In the genomic region with DNA sequence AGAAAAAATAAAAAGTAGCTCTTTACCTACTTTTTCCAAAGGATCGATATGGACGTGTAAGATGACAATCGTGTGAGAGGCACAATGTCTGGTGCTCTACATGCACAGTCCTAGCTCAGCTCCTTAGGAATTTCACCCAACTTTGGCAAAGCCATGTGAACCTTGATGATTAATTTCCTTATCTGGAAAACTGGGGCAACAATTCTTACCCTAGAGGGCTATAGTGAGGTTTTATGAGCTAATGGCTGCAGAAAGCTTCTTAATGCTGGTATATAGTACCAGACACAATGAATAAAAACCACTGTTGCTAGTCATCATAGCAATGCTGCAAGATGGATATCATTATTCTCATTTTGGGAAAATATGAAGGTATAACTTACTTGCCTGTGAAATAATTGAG, we compare ENCODE assay signal across 14 cellular contexts.
"Had no signal": no experiment of that assay in that cellular context is flagged by ENCODE, and none has a peak within 500 bp of the region (broad histone marks: within the 10 kb centered on the region; RNA-seq: fewer than 3 reads in every experiment).

No MANE protein-coding gene starts in this region.

- H3K27ac ChIP-seq: body of pancreas, dorsolateral prefrontal cortex, esophagus squamous epithelium, gastrocnemius medialis, hepatocyte, ovary, upper lobe of left lung, VCaP had no signal

- ATAC-seq: body of pancreas, gastrocnemius medialis had no signal

- H3K4me1 ChIP-seq: upper lobe of left lung had no signal

- H3K4me3 ChIP-seq: body of pancreas, dorsolateral prefrontal cortex, esophagus squamous epithelium, gastrocnemius medialis, hepatocyte, ovary, upper lobe of left lung had no signal

- H2AFZ ChIP-seq: hepatocyte had no signal

- H3K9me3 ChIP-seq: body of pancreas, esophagus squamous epithelium, gastrocnemius medialis, ovary, upper lobe of left lung had no signal

- H3K36me3 ChIP-seq: esophagus squamous epithelium, gastrocnemius medialis, ovary, upper lobe of left lung had no signal

- DNase-seq: activated CD4-positive, alpha-beta T cell treated with anti-CD3 and anti-CD28 coated beads for 4 hours; activated naive CD4-positive, alpha-beta T cell treated with anti-CD3 and anti-CD28 coated beads for 36 hours; body of pancreas; dorsolateral prefrontal cortex; esophagus squamous epithelium; gastrocnemius medialis; kidney glomerular epithelial cell; ovary; stimulated activated CD4-positive, alpha-beta T cell treated with anti-CD3 and anti-CD28 coated beads, Interleukin-15, amount 100 ng/mL, for 24 hours; stimulated activated CD4-positive, alpha-beta T cell treated with anti-CD3 and anti-CD28 coated beads, Interleukin-4, amount 100 ng/mL, for 24 hours; T-helper 1 cell; upper lobe of left lung had no signal

- H3K27me3 ChIP-seq: body of pancreas, esophagus squamous epithelium, gastrocnemius medialis, hepatocyte, ovary, upper lobe of left lung had no signal

- H3K4me2 ChIP-seq: hepatocyte had no signal
